ENCODE assay signal across 11 cellular contexts in the genomic region with DNA sequence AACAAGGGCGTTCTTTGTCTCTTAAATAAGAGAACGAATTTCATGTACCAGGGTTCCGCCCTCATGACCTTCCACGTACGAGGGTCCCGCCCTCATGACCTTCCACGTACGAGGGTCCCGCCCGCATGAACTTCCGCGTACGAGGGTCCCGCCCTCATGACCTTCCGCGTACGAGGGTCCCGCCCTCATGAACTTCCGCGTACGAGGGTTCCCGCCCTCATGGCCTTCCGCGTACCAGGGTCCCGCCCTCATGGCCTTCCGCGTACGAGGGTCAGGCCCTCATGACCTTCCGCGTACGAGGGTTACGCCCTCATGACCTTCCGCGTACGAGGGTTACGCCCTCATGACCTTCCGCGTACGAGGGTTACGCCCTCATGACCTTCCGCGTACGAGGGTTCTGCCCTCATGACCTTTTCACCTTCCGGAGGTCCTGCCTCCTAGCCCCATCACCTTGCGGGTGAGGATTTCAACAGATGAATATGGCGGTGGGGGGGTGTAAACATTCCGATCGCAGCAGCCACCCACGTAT.
"Had no signal": no experiment of that assay in that cellular context is flagged by ENCODE, and none has a peak within 500 bp of the region (broad histone marks: within the 10 kb centered on the region; RNA-seq: fewer than 3 reads in every experiment).

No MANE protein-coding gene starts in this region.

- H2AFZ ChIP-seq: GM23248, GM23338 had no signal

- H3K9ac ChIP-seq: GM23248 had no signal

- ATAC-seq: GM23338, HCT116 had no signal

- H3K27ac ChIP-seq: GM23248 had no signal

- H3K36me3 ChIP-seq: HAP-1 had no signal

- FAIRE-seq: H1, H54 had no signal

- H3K4me3 ChIP-seq: GM23248, GM23338, HAP-1 had no signal

- H3K9me3 ChIP-seq: HAP-1 had no signal

- DNase-seq: GM23248, GOT3, H7, H9, HCEC 1CT, HFFc6 had no signal

- H3K4me2 ChIP-seq: GM23338 had no signal

- H3K4me1 ChIP-seq: HAP-1 had no signal
